Comparison of ENCODE assay signal across 8 cellular contexts in the genomic region with DNA sequence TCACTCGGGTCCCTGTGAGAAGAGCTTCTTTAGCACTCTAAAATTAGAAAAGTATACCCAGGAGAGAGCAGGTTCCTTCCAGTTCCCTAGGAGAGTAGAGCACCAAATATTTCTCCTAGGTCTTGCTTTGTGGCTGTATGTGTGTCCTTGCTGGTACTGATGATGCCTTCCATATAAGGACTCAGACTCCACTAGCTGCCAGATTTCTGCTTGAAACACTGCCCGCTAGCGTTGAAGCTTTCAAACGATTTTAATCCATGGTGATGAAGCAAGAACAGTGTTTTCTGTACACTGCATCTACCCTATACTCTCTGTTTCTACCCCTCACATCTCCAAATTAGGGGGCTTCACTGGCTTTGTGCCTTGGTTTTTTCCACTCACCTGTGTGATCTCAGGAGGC. TPM values are rescaled to one million over a fixed set of nuclear protein-coding genes. Genes with fewer than 3 reads are reported as not detected.
DNase-seq lines count a peak whose midpoint lies in the region; ATAC-seq and TF ChIP-seq lines count a peak whose summit lies in the region.

No MANE protein-coding gene starts in this region.

- TF ChIP-seq CTCF in DOHH2 (IDR thresholded peaks at IDR 0.05; ENCODE audit: low read depth, low read length, poor library complexity, severe bottlenecking) (peak; percentile 55), ovary (IDR thresholded peaks at IDR 0.05) (no peak)

- WGBS in ectodermal cell, 2 experiments, result 92 to 94% methylated on average over 4 of the region's 4 CpGs
- 47 to 62% (median 50%) methylated on average over 4 of the region's 4 CpGs for WGBS in ovary, 3 donors

- H3K9me2 ChIP-seq in DOHH2 (replicated peaks; ENCODE audit: control insufficient read depth, low read length), result no peaks in the 10 kb centered on the region

- no peaks in the 10 kb centered on the region for H3K27me3 ChIP-seq in DOHH2 (ENCODE audit: control insufficient read depth, low read length)
- no peaks in the 10 kb centered on the region for H3K27me3 ChIP-seq in ectodermal cell (ENCODE audit: control insufficient read depth, insufficient read depth, low read length, poor library complexity, severe bottlenecking)
- no peaks in the 10 kb centered on the region for H3K27me3 ChIP-seq in ovary

- H3K4me3 ChIP-seq in DOHH2 (ENCODE audit: low read length) (peak overlapping the region; percentile 97), ectodermal cell (ENCODE audit: insufficient read depth, low read depth, low read length) (no peak overlapping the region), ovary (peak overlapping the region; percentile 2)

- H3K9me3 ChIP-seq in DOHH2 (ENCODE audit: control insufficient read depth, insufficient read depth, low read length) (no peaks in the 10 kb centered on the region), ectodermal cell (ENCODE audit: control insufficient read depth, low read length) (no peaks in the 10 kb centered on the region), ovary (no peaks in the 10 kb centered on the region)

- DNase-seq in NCI-H69 (lab: John Stamatoyannopoulos, UW), result peak; percentile 96
- peak in 1 of 5 donors; percentile 19 for DNase-seq in ovary
- no peak for DNase-seq in KG1 (lab: John Stamatoyannopoulos, UW)
- DNase-seq in stimulated activated CD4-positive, alpha-beta T cell treated with anti-CD3 and anti-CD28 coated beads, Interleukin-1b, Interleukin-23, amount 100 ng/mL, for 48 hours, result no peak

- H3K4me2 ChIP-seq in DOHH2 (ENCODE audit: low read length), result peak overlapping the region; percentile 89

- no peaks in the 10 kb centered on the region for H3F3A ChIP-seq in DOHH2 (ENCODE audit: control insufficient read depth, insufficient read depth)

- peak; percentile 35 for ATAC-seq in HG02678 (IDR thresholded peaks at IDR 0.05; ENCODE audit: unreplicated experiment)
- no peak for ATAC-seq in GM18873 (IDR thresholded peaks at IDR 0.05; ENCODE audit: low FRiP score, unreplicated experiment)

- H3K36me3 ChIP-seq in DOHH2 (ENCODE audit: control insufficient read depth, low read length) (peaks cover 30% of the 10 kb centered on the region), ectodermal cell (ENCODE audit: control insufficient read depth, insufficient read depth, low read length) (no peaks in the 10 kb centered on the region), ovary (no peaks in the 10 kb centered on the region)

- H3K4me1 ChIP-seq in DOHH2 (ENCODE audit: control insufficient read depth, low read length), result peaks cover 54% of the 10 kb centered on the region
- peaks cover 7% of the 10 kb centered on the region for H3K4me1 ChIP-seq in ectodermal cell (ENCODE audit: control insufficient read depth, insufficient read depth, low read length)
- peaks cover 7% of the 10 kb centered on the region for H3K4me1 ChIP-seq in ovary (ENCODE audit: insufficient read depth)

- H3K79me2 ChIP-seq in DOHH2 (ENCODE audit: control insufficient read depth, low read length), result peaks cover 59% of the 10 kb centered on the region

- no peaks in the 10 kb centered on the region for H4K20me1 ChIP-seq in DOHH2 (ENCODE audit: control insufficient read depth, insufficient read depth, low read depth, low read length)

- H3K27ac ChIP-seq in DOHH2 (ENCODE audit: low read depth, low read length) (peak overlapping the region; percentile 90), ectodermal cell (ENCODE audit: insufficient read depth, low read depth, low read length, poor library complexity, severe bottlenecking) (peak overlapping the region; percentile 29), ovary (no peak overlapping the region)

- intact Hi-C loops in ovary (cut with DNase I), result no loop called here

- no peak for TF ChIP-seq POLR2A in ovary (IDR thresholded peaks at IDR 0.05)

- TF ChIP-seq EP300 in ovary (IDR thresholded peaks at IDR 0.05), result no peak

RNA-seq across cellular contexts. Expression of gene SMC2, which starts 2.4 kb away (rescaled TPM):
- polyA plus RNA-seq in ectodermal cell (2013, experiment 1 of 4), result 34.2 TPM
- polyA plus RNA-seq in ectodermal cell (2013, experiment 2 of 4), result 35.1 TPM
- polyA plus RNA-seq in ectodermal cell (2013, experiment 3 of 4), result 25.9 TPM
- polyA plus RNA-seq in ectodermal cell (2013, experiment 4 of 4), result 27.2 TPM
- 1 to 10 TPM; 3.2 to 9.7 (median 5.5) TPM for total RNA-seq in ovary
- polyA plus RNA-seq in ovary, result 1 to 10 TPM; 3.2 to 5.2 TPM

Comparison
In these comparisons a context has a peak if more than half of its experiments do, and no peak if none do; other contexts are left out.
1. H3K27ac ChIP-seq: peak in DOHH2 (single experiment) and ectodermal cell (single experiment); none in ovary (0 of 2).